9 cellular contexts compared by ENCODE assay signal in the genomic region with DNA sequence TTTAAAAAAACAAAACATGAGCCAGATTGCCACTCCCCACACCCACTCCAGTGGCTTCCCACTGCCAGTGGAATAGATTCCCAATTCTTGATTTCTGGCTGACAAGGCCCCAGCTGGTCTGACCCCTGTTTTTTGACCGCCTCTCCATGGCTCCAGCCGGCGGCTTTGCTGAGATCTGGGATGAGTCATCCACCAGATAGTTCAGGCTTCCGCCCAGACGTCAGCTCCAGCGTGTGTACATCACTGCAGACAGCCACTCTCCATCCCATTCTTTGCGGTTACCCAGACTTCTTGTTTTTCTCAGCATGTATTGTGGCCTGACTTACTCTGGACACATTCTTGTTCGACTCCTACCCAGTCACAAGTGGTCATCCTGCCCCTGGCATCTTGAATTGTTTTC.
DNase-seq lines count a peak whose midpoint lies in the region; ATAC-seq and TF ChIP-seq lines count a peak whose summit lies in the region.
"Had no signal": no experiment of that assay in that cellular context is flagged by ENCODE, and none has a peak within 500 bp of the region (broad histone marks: within the 10 kb centered on the region; RNA-seq: fewer than 3 reads in every experiment).

No MANE protein-coding gene starts in this region.

- no peak overlapping the region for H2AFZ ChIP-seq in neural progenitor cell (replicated peaks)

- no peak for TF ChIP-seq CTCF in RWPE1 (conservative IDR thresholded peaks at IDR 0.05; ENCODE audit: low read depth)
- TF ChIP-seq CTCF in neural progenitor cell (IDR thresholded peaks at IDR 0.05) = no peak

- H3K27ac ChIP-seq in RWPE1 = no peak overlapping the region
- no peak overlapping the region for H3K27ac ChIP-seq in neural progenitor cell

- H3K36me3 Mint-ChIP-seq in neural progenitor cell = peaks cover 52% of the 10 kb centered on the region

- CTCF ChIA-PET in RWPE1 (lab: Yijun Ruan, JAX) = interaction anchor here (0.6 to 0.7 kb wide), 2 partner anchors 17 to 1194 kb away, joined by 3 read pairs; no protein-coding TSS in a partner anchor

- ATAC-seq in HG03521 (IDR thresholded peaks at IDR 0.05; ENCODE audit: unreplicated experiment) = no peak

- no peak overlapping the region for H3K9ac ChIP-seq in neural progenitor cell

- H3K36me3 ChIP-seq in neural progenitor cell = no peaks in the 10 kb centered on the region

- POLR2A ChIA-PET in RWPE1 (lab: Yijun Ruan, JAX; ENCODE audit: low non-redundant PET) = no interaction called here

- no peaks in the 10 kb centered on the region for H3K9me3 ChIP-seq in neural progenitor cell (ENCODE audit: low read depth)

- H3K4me1 Mint-ChIP-seq in neural progenitor cell = peaks cover 39% of the 10 kb centered on the region

- H3K27me3 Mint-ChIP-seq in neural progenitor cell (ENCODE audit: insufficient read depth, low read depth) = no peaks in the 10 kb centered on the region

- H3K4me2 ChIP-seq in neural progenitor cell = no peak overlapping the region

- peaks cover 13% of the 10 kb centered on the region for H3K9me3 Mint-ChIP-seq in neural progenitor cell

- H3F3A ChIP-seq in neural progenitor cell (ENCODE audit: low read depth) = peaks cover 13% of the 10 kb centered on the region

- H3K27me3 ChIP-seq in neural progenitor cell = no peaks in the 10 kb centered on the region

- no peak overlapping the region for H3K4me3 Mint-ChIP-seq in neural progenitor cell

- peak overlapping the region; percentile 94 for H3K27ac Mint-ChIP-seq in neural progenitor cell

- peaks cover 20% of the 10 kb centered on the region for H3K4me1 ChIP-seq in neural progenitor cell

- no peaks in the 10 kb centered on the region for H3K79me2 ChIP-seq in neural progenitor cell (ENCODE audit: low read depth)

- peaks cover 1% of the 10 kb centered on the region for H4K20me1 ChIP-seq in neural progenitor cell (ENCODE audit: low read depth)

- H3K4me3 ChIP-seq in neural progenitor cell = no peak overlapping the region

- DNase-seq in Ammon's horn (ENCODE audit: low spot score) (peak; percentile 55), RWPE1 (ENCODE audit: low spot score) (peak; percentile 37), fibroblast of peridontal ligament (ENCODE audit: extremely low read depth) (peak; percentile 69), neural progenitor cell (ENCODE audit: low spot score) (no peak), DMS153 treated with DMSO at 0.1 percent for 48 hours (lab: John Stamatoyannopoulos, UW; ENCODE audit: unreplicated experiment) (no peak)
- DNase-seq in activated CD4-positive, alpha-beta T cell treated with anti-CD3 and anti-CD28 coated beads for 4 hours = no peak
- DNase-seq in activated CD4-positive, alpha-beta T cell treated with anti-CD3 and anti-CD28 coated beads, Interleukin-2, amount 50 U/mL, for 4 hours = no peak
- DNase-seq: activated naive CD4-positive, alpha-beta T cell treated with Interleukin-2 at 50 U/mL for 16 hours had no signal

Comparison
In these comparisons a context has a peak if more than half of its experiments do, and no peak if none do; other contexts are left out.
1. DNase-seq: peak in Ammon's horn (single experiment), RWPE1 (single experiment) and fibroblast of peridontal ligament (single experiment); none in neural progenitor cell (single experiment), activated CD4-positive, alpha-beta T cell treated with anti-CD3 and anti-CD28 coated beads for 4 hours (0 of 2), DMS153 treated with DMSO at 0.1 percent for 48 hours (single experiment) and activated CD4-positive, alpha-beta T cell treated with anti-CD3 and anti-CD28 coated beads, Interleukin-2, amount 50 U/mL, for 4 hours (0 of 2).